In the genomic region with DNA sequence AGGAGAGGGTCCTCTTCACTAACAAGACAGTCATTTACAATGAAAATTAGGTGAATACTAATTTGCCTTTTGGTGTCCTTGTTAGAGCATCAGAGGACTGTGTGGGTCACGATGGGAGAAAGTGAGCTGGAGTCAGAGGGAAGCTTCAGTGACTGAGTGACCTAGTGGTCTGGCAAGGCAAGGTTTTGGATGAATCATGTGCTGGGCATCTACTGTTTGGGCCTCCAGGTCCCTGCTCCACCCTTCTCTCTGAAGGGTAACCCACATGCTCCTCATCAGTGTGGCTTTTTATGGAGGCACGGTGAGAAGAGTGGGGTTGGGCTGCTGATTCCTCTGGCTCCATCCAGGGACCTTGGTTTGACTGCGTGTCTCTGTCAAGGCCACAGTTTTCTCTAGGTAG, we compare ENCODE assay signal across 31 cellular contexts.
DNase-seq lines count a peak whose midpoint lies in the region; ATAC-seq and TF ChIP-seq lines count a peak whose summit lies in the region.
"Had no signal": no experiment of that assay in that cellular context is flagged by ENCODE, and none has a peak within 500 bp of the region (broad histone marks: within the 10 kb centered on the region; RNA-seq: fewer than 3 reads in every experiment).

No MANE protein-coding gene starts in this region.

- no peak for ATAC-seq in gastroesophageal sphincter
- ATAC-seq: activated CD4-positive, CD25-positive, alpha-beta regulatory T cell treated with anti-CD3 and anti-CD28 coated beads, Interleukin-2, amount 50 U/mL, for 24 hours; activated T-cell treated with anti-CD3 and anti-CD28 coated beads, Interleukin-2, amount 50 U/mL, for 72 hours; body of pancreas; K562; left cardiac atrium; natural killer cell; psoas muscle; sciatic nerve had no signal

- no peaks in the 10 kb centered on the region for H3K9me3 ChIP-seq in gastroesophageal sphincter
- H3K9me3 ChIP-seq: adrenal gland, BE2C, body of pancreas, esophagus muscularis mucosa, stomach, thyroid gland, vagina had no signal

- H3K27ac ChIP-seq in gastroesophageal sphincter: no peak overlapping the region
- H3K27ac ChIP-seq: adrenal gland, body of pancreas, dorsolateral prefrontal cortex, esophagus muscularis mucosa, psoas muscle, stomach, thyroid gland, vagina had no signal

- no peaks in the 10 kb centered on the region for H3K36me3 ChIP-seq in gastroesophageal sphincter
- H3K36me3 ChIP-seq: adrenal gland, BE2C, esophagus muscularis mucosa, stomach, thyroid gland, vagina had no signal

- H3K27me3 ChIP-seq in gastroesophageal sphincter: no peaks in the 10 kb centered on the region
- H3K27me3 ChIP-seq: adrenal gland, body of pancreas, dorsolateral prefrontal cortex, esophagus muscularis mucosa, stomach, thyroid gland, vagina had no signal

- TF ChIP-seq CTCF in gastroesophageal sphincter (IDR thresholded peaks at IDR 0.05): no peak

- no peak for TF ChIP-seq POLR2A in gastroesophageal sphincter (IDR thresholded peaks at IDR 0.05)

- H3K4me1 ChIP-seq in gastroesophageal sphincter: no peaks in the 10 kb centered on the region
- H3K4me1 ChIP-seq: adrenal gland, BE2C, body of pancreas, esophagus muscularis mucosa, psoas muscle, stomach, thyroid gland, vagina had no signal

- no peak for TF ChIP-seq EP300 in gastroesophageal sphincter (IDR thresholded peaks at IDR 0.05)

- 85 to 100% methylated on average over 2 of the region's 3 CpGs for WGBS in gastroesophageal sphincter (ENCODE audit: low coverage in 1 of 2), 2 donors

- H3K4me3 ChIP-seq in gastroesophageal sphincter: no peak overlapping the region
- H3K4me3 ChIP-seq: adrenal gland, body of pancreas, dorsolateral prefrontal cortex, esophagus muscularis mucosa, K562, psoas muscle, stomach, thyroid gland, vagina had no signal

- DNase-seq in A172 (ENCODE audit: low spot score) (peak; percentile 85), EL (peak; percentile 48), LoVo (ENCODE audit: low spot score) (peak; percentile 18), fibroblast of gingiva (ENCODE audit: low read depth) (peak; percentile 38), COLO829 (ENCODE audit: low spot score) (no peak), NCI-H1436 treated with DMSO at 0.1 percent for 48 hours (lab: John Stamatoyannopoulos, UW) (no peak), NCI-H1105 (lab: John Stamatoyannopoulos, UW) (no peak)
- DNase-seq: activated CD4-positive, alpha-beta T cell treated with anti-CD3 and anti-CD28 coated beads, Interleukin-2, amount 50 U/mL, for 48 hours; activated naive CD4-positive, alpha-beta T cell; activated T-cell treated with anti-CD3 and anti-CD28 coated beads, Interleukin-2, amount 50 U/mL, for 72 hours; adrenal gland; BE2C; body of pancreas; dorsolateral prefrontal cortex; hippocampal formation; left cardiac atrium; natural killer cell; NCI-H1417 treated with DMSO at 0.1 percent for 48 hours; NCI-H2081; psoas muscle; RPMI8226; stimulated activated CD4-positive, alpha-beta T cell treated with anti-CD3 and anti-CD28 coated beads, Interleukin-12 subunit alpha, Interleukin-12 subunit beta, amount 100 ng/mL, for 4 hours; stimulated activated CD4-positive, alpha-beta T cell treated with anti-CD3 and anti-CD28 coated beads, Interleukin-2, amount 100 ng/mL, for 48 hours; stomach; thyroid gland had no signal

Comparison
In these comparisons a context has a peak if more than half of its experiments do, and no peak if none do; other contexts are left out.
1. DNase-seq: peak in A172 (single experiment), EL (single experiment), LoVo (single experiment) and fibroblast of gingiva (single experiment); none in COLO829 (single experiment), NCI-H1436 treated with DMSO at 0.1 percent for 48 hours (single experiment) and NCI-H1105 (single experiment).